Comparison of ENCODE assay signal across 8 cellular contexts in genomic region chr18:57820573-57820972, GRCh38. TPM values are rescaled to one million over a fixed set of nuclear protein-coding genes. Genes with fewer than 3 reads are reported as not detected.
DNase-seq lines count a peak whose midpoint lies in the region; ATAC-seq, FAIRE-seq and TF ChIP-seq lines count a peak whose summit lies in the region.
"Not testable (repeated sequence)": the region's sequence is repeated elsewhere in the genome, so short reads cannot be mapped to it uniquely, and the experiment has no call there.
"Had no signal": no experiment of that assay in that cellular context is flagged by ENCODE, and none has a peak within 500 bp of the region (broad histone marks: within the 10 kb centered on the region; RNA-seq: fewer than 3 reads in every experiment).

No MANE protein-coding gene starts in this region.

- peaks cover 31% of the 10 kb centered on the region for H3K4me1 Mint-ChIP-seq in astrocyte (ENCODE audit: low read depth, unreplicated experiment)

- not testable (repeated sequence) for H3K79me2 ChIP-seq in HCT116 (ENCODE audit: insufficient read depth, low read length); PC-3 (ENCODE audit: low read length); astrocyte (ENCODE audit: insufficient read depth, low read length); fibroblast of lung (ENCODE audit: control insufficient read depth, insufficient read depth, low read length)

- H3K36me3 Mint-ChIP-seq in astrocyte (ENCODE audit: low read depth, unreplicated experiment): not testable (repeated sequence)

- not testable (repeated sequence) for TF ChIP-seq CTCF in HCT116 (IDR thresholded peaks at IDR 0.05 in 2 of 3, conservative IDR thresholded peaks at IDR 0.05 in 1 of 3; ENCODE audit: borderline replicate concordance in 1 of 3, insufficient read depth in 1 of 3, low read depth in 2 of 3, low read length in 2 of 3); PC-3 (conservative IDR thresholded peaks at IDR 0.05; ENCODE audit: low read depth, low read length); astrocyte (IDR thresholded peaks at IDR 0.05; ENCODE audit: insufficient read depth, low read depth, low read length); fibroblast of lung (conservative IDR thresholded peaks at IDR 0.05 in 1 of 2, IDR thresholded peaks at IDR 0.05 in 1 of 2; ENCODE audit: low read depth in 1 of 2, low read length in 2 of 2); gastrocnemius medialis (IDR thresholded peaks at IDR 0.05 in 4 of 5, conservative IDR thresholded peaks at IDR 0.05 in 1 of 5)

- not testable (repeated sequence) for H3F3A ChIP-seq in PC-3 (ENCODE audit: low read length, unreplicated experiment)

- H3K9me3 ChIP-seq in HCT116 (ENCODE audit: control insufficient read depth in 1 of 2, insufficient read depth in 1 of 2, low read depth in 1 of 2, low read length in 2 of 2); PC-3 (ENCODE audit: low read length); astrocyte (ENCODE audit: insufficient read depth, low read depth, low read length); fibroblast of lung (ENCODE audit: control insufficient read depth, insufficient read depth, low read depth, low read length); gastrocnemius medialis: not testable (repeated sequence)

- not testable (repeated sequence) for TF ChIP-seq RAD21 in HCT116 (IDR thresholded peaks at IDR 0.05; ENCODE audit: low read depth)

- intact Hi-C loops in HCT116 (cut with micrococcal nuclease); PC-3 (cut with micrococcal nuclease); gastrocnemius medialis (cut with DNase I; ENCODE audit: low total_unique reads): not testable (repeated sequence)

- H3K4me2 ChIP-seq in HCT116 (ENCODE audit: low read length): 0 out of 2 replicates have a peak overlapping the region, but pooled peaks have one; percentile 47
- peak overlapping the region; percentile 74 for H3K4me2 ChIP-seq in PC-3 (ENCODE audit: low read length)
- H3K4me2 ChIP-seq in astrocyte (ENCODE audit: low read length): peak overlapping the region; percentile 47
- H3K4me2 ChIP-seq in fibroblast of lung (ENCODE audit: extremely low read depth, insufficient read depth, low read length): not testable (repeated sequence)

- POLR2A ChIA-PET in HCT116 (lab: Charles Lee): not testable (repeated sequence)
- POLR2A ChIA-PET in PC-3 (lab: Charles Lee; ENCODE audit: unreplicated experiment): interaction anchor here (0.5 to 0.6 kb wide), 2 partner anchors 47 to 75 kb away, joined by 3 to 6 read pairs; no protein-coding TSS in a partner anchor

- H3K9ac ChIP-seq in HCT116 (ENCODE audit: low read length); PC-3 (ENCODE audit: low read length); fibroblast of lung (ENCODE audit: insufficient read depth, low read length): not testable (repeated sequence)
- H3K9ac ChIP-seq in astrocyte (ENCODE audit: low read length): peak overlapping the region; percentile 54

- H3K27me3 ChIP-seq in HCT116 (ENCODE audit: insufficient read depth, low read length); PC-3 (ENCODE audit: low read length); astrocyte (ENCODE audit: insufficient read depth, low read length); fibroblast of lung (ENCODE audit: control insufficient read depth, insufficient read depth, low read length); gastrocnemius medialis: not testable (repeated sequence)

- H3K9me3 Mint-ChIP-seq in astrocyte (ENCODE audit: unreplicated experiment): not testable (repeated sequence)

- in situ Hi-C loops in gastrocnemius medialis (cut with MboI; ENCODE audit: low sequenced_read_pairs in 4 of 4): loop anchor here in 1 of 4 donors (25.0 kb wide), 1 partner anchor 183 kb away; no protein-coding TSS in a partner anchor

- FAIRE-seq in astrocyte (lab: Jason Lieb, UNC): not testable (repeated sequence)

- BruUV-seq in HCT116 (replicated peaks; lab: Mats Ljungman, UMichigan); PC-3 (replicated peaks; lab: Mats Ljungman, UMichigan): not testable (repeated sequence)

- ATAC-seq in HCT116, PC-3, gastrocnemius medialis: not testable (repeated sequence)

- not testable (repeated sequence) for H3K36me3 ChIP-seq in HCT116 (ENCODE audit: control insufficient read depth in 1 of 2, insufficient read depth in 2 of 2, low read length in 2 of 2); PC-3 (ENCODE audit: low read depth, low read length); astrocyte (ENCODE audit: insufficient read depth, low read length); fibroblast of lung (ENCODE audit: control insufficient read depth, insufficient read depth, low read length); gastrocnemius medialis

- H4K20me1 ChIP-seq in HCT116 (ENCODE audit: insufficient read depth); PC-3 (ENCODE audit: low read length); astrocyte (ENCODE audit: insufficient read depth, low read length); fibroblast of lung (ENCODE audit: control insufficient read depth, extremely low read depth, insufficient read depth, low read length): not testable (repeated sequence)

- H3K27ac Mint-ChIP-seq in astrocyte (ENCODE audit: unreplicated experiment): peak overlapping the region; percentile 94

- not testable (repeated sequence) for TF ChIP-seq POLR2A in HCT116 (IDR thresholded peaks at IDR 0.05; ENCODE audit: borderline replicate concordance, extremely low read depth, insufficient read depth, insufficient read length); gastrocnemius medialis (IDR thresholded peaks at IDR 0.05)

- H3K9me2 ChIP-seq in HCT116 (ENCODE audit: insufficient read depth); PC-3 (replicated peaks; ENCODE audit: low read length): not testable (repeated sequence)

- DNase-seq in HCT116 (ENCODE audit: low read depth, low spot score); PC-3; astrocyte (ENCODE audit: low read depth); fibroblast of lung (ENCODE audit: low read depth in 2 of 2); gastrocnemius medialis: not testable (repeated sequence)
- DNase-seq in ecto neural progenitor cell (ENCODE audit: low spot score) (peak; percentile 18), lung microvascular endothelial cell (ENCODE audit: low read depth in 2 of 2) (peak; percentile 21 to 45)

- H2AFZ ChIP-seq in HCT116 (ENCODE audit: low read depth, low read length, poor library complexity, severe bottlenecking) (peak overlapping the region; percentile 58), astrocyte (ENCODE audit: low read depth, low read length) (peak overlapping the region; percentile 58)
- not testable (repeated sequence) for H2AFZ ChIP-seq in PC-3 (ENCODE audit: low read length); fibroblast of lung (ENCODE audit: low read length)

- not testable (repeated sequence) for H3K4me3 Mint-ChIP-seq in astrocyte (ENCODE audit: unreplicated experiment)

- H3K27ac ChIP-seq in HCT116 (ENCODE audit: low read depth, low read length): not testable (repeated sequence)
- H3K27ac ChIP-seq in PC-3 (ENCODE audit: low read length) (peak overlapping the region; percentile 51), astrocyte (ENCODE audit: low read depth, low read length) (peak overlapping the region; percentile 81), fibroblast of lung (ENCODE audit: insufficient read depth, low read length) (peak overlapping the region; percentile 35), gastrocnemius medialis (peak overlapping the region in 3 of 4 donors; percentile 29 to 38 (median 30))

- not testable (repeated sequence) for H3K27me3 Mint-ChIP-seq in astrocyte (ENCODE audit: low read depth, unreplicated experiment)

- H3K4me1 ChIP-seq in HCT116 (ENCODE audit: control insufficient read depth in 1 of 2, insufficient read depth in 2 of 2, low read length in 2 of 2) (peaks cover 13% of the 10 kb centered on the region in 2 experiments; a peak in 3 of 4 replicates), PC-3 (ENCODE audit: insufficient read depth, low read length) (peaks cover 16% of the 10 kb centered on the region), astrocyte (ENCODE audit: insufficient read depth, low read length) (peaks cover 13% of the 10 kb centered on the region), gastrocnemius medialis (peaks cover 7 to 12% of the 10 kb centered on the region in 2 donors)
- H3K4me1 ChIP-seq in fibroblast of lung (ENCODE audit: control insufficient read depth, extremely low read depth, insufficient read depth, low read length): not testable (repeated sequence)

- RAD21 ChIA-PET in HCT116 (lab: Charles Lee; ENCODE audit: low non-redundant PET in 1 of 2, low total read pairs in 2 of 2, uncharacterized antibody in 2 of 2, unreplicated experiment in 2 of 2): not testable (repeated sequence)

- CTCF ChIA-PET in HCT116 (lab: Charles Lee); PC-3 (lab: Charles Lee): not testable (repeated sequence)

- H3K4me3 ChIP-seq in HCT116 (replicated peaks in 1 of 2; ENCODE audit: low read depth in 1 of 2, low read length in 2 of 2); astrocyte (ENCODE audit: insufficient read depth, low read depth, low read length); fibroblast of lung (replicated peaks in 1 of 4; ENCODE audit: control extremely low read depth in 1 of 4, insufficient read depth in 1 of 4, low read depth in 3 of 4, low read length in 4 of 4); gastrocnemius medialis: not testable (repeated sequence)
- peak overlapping the region; percentile 40; the same call in 1 of the 2 replicates for H3K4me3 ChIP-seq in PC-3 (ENCODE audit: low read length)

RNA-seq across cellular contexts. Expression of gene ATP8B1, which starts 17.5 kb away (rescaled TPM):
- total RNA-seq in HCT116 (2021; ENCODE audit: unreplicated experiment) (15.9 TPM), PC-3 (2014; rRNA removed) (18.4 and 24.8 TPM in 2 replicates), astrocyte (6.9 and 10.4 TPM in 2 replicates), fibroblast of lung (53.4 and 109 TPM in 2 replicates), lung microvascular endothelial cell (10.5 and 33.3 TPM in 2 replicates), gastrocnemius medialis (1 to 10 TPM; 1.6 to 4.2 (median 2.6) TPM)
- 8.1 and 8.6 TPM in 2 replicates for polyA plus RNA-seq in HCT116 (2012)
- 125 and 153 TPM in 2 replicates for polyA plus RNA-seq in fibroblast of lung
- 58.7 and 73.2 TPM in 2 replicates for polyA plus RNA-seq in fibroblast of lung (2012)
- polyA minus RNA-seq in fibroblast of lung (ENCODE audit: low replicate concordance): 71.4 and 106 TPM in 2 replicates
- total RNA-seq: CD8-positive, alpha-beta T cell had no signal
